ENCODE assay signal across 8 cellular contexts in genomic region chr3:170128259-170128976, GRCh38. TPM values are rescaled to one million over a fixed set of nuclear protein-coding genes. Genes with fewer than 3 reads are reported as not detected.
DNase-seq lines count a peak whose midpoint lies in the region; ATAC-seq and TF ChIP-seq lines count a peak whose summit lies in the region.

No MANE protein-coding gene starts in this region.

- peaks cover under 1% of the 10 kb centered on the region in 2 donors for H3K9me3 Mint-ChIP-seq in activated naive CD4-positive, alpha-beta T cell treated with anti-CD3 and anti-CD28 coated beads, Interleukin-2, amount 50 U/mL, for 72 hours

- peaks cover 13 to 22% of the 10 kb centered on the region in 2 donors for H3K36me3 Mint-ChIP-seq in activated naive CD4-positive, alpha-beta T cell treated with anti-CD3 and anti-CD28 coated beads, Interleukin-2, amount 50 U/mL, for 72 hours

- DNase-seq in GM10266 (ENCODE audit: extremely low spot score) (peak; percentile 56), H4 (ENCODE audit: low spot score) (no peak), COR-L47 (lab: John Stamatoyannopoulos, UW) (no peak)
- no peak for DNase-seq in activated naive CD4-positive, alpha-beta T cell treated with anti-CD3 and anti-CD28 coated beads, Interleukin-2, amount 50 U/mL, for 72 hours (ENCODE audit: low spot score in 2 of 2)
- no peak for DNase-seq in stimulated activated CD4-positive, alpha-beta T cell treated with anti-CD3 and anti-CD28 coated beads, Interleukin-12 subunit alpha, Interleukin-12 subunit beta, amount 100 ng/mL, for 4 hours
- no peak for DNase-seq in activated effector memory CD4-positive, alpha-beta T cell treated with Interleukin-2 at 50 U/mL for 16 hours

- ATAC-seq in GM21515 (IDR thresholded peaks at IDR 0.05; ENCODE audit: unreplicated experiment) (peak; percentile 92), HG03575 (IDR thresholded peaks at IDR 0.05; ENCODE audit: extremely low read depth, insufficient number of reproducible peaks, low FRiP score, unreplicated experiment) (peak; percentile 41)
- peak; percentile 20 to 47 for ATAC-seq in activated naive CD4-positive, alpha-beta T cell treated with anti-CD3 and anti-CD28 coated beads, Interleukin-2, amount 50 U/mL, for 72 hours

- peak overlapping the region; percentile 36 to 93 for H3K27ac Mint-ChIP-seq in activated naive CD4-positive, alpha-beta T cell treated with anti-CD3 and anti-CD28 coated beads, Interleukin-2, amount 50 U/mL, for 72 hours

- no peak for TF ChIP-seq CTCF in GM10266 (IDR thresholded peaks at IDR 0.05; ENCODE audit: control insufficient read depth, insufficient read depth, low read depth, missing control alignments)

RNA-seq across cellular contexts. Expression of gene PHC3, which starts 53.1 kb away (rescaled TPM):
- 10 to 100 TPM; 62.0 to 85.5 TPM for total RNA-seq in activated naive CD4-positive, alpha-beta T cell treated with anti-CD3 and anti-CD28 coated beads, Interleukin-2, amount 50 U/mL, for 72 hours
- 14.9 and 17.5 TPM in 2 replicates for total RNA-seq in H4 (2014; rRNA removed; shearing (Covaris generic))

Comparison
In these comparisons a context has a peak if more than half of its experiments do, and no peak if none do; other contexts are left out.
1. ATAC-seq: peak in every context shown above with its lines; median percentile 92 in GM21515; 41 in HG03575; 34 in activated naive CD4-positive, alpha-beta T cell treated with anti-CD3 and anti-CD28 coated beads, Interleukin-2, amount 50 U/mL, for 72 hours.